25 cellular contexts compared by ENCODE assay signal in genomic region chr12:70044170-70044569, GRCh38.
"Had no signal": no experiment of that assay in that cellular context is flagged by ENCODE, and none has a peak within 500 bp of the region (broad histone marks: within the 10 kb centered on the region; RNA-seq: fewer than 3 reads in every experiment).

No MANE protein-coding gene starts in this region.

- H3K9me3 ChIP-seq: esophagus muscularis mucosa, heart right ventricle, neutrophil, ovary, prostate gland, testis, upper lobe of left lung had no signal

- H3K4me3 ChIP-seq: esophagus muscularis mucosa, heart right ventricle, ovary, prostate gland, skin epidermis, testis, upper lobe of left lung had no signal

- DNase-seq: activated CD4-positive, alpha-beta memory T cell treated with anti-CD3 and anti-CD28 coated beads for 36 hours; activated CD4-positive, alpha-beta T cell treated with anti-CD3 and anti-CD28 coated beads for 48 hours; activated gamma-delta T cell; activated naive CD4-positive, alpha-beta T cell treated with anti-CD3 and anti-CD28 coated beads, Interleukin-2, amount 50 U/mL, for 16 hours; activated naive CD8-positive, alpha-beta T cell treated with anti-CD3 and anti-CD28 coated beads, Interleukin-2, amount 50 U/mL, for 24 hours; anterior cingulate cortex; central memory CD4-positive, alpha-beta T cell; effector memory CD4-positive, alpha-beta T cell; ovary; stimulated activated CD4-positive, alpha-beta T cell treated with anti-CD3 and anti-CD28 coated beads, Interleukin-2, amount 100 ng/mL, for 24 hours; stimulated activated naive CD4-positive, alpha-beta T cell; T1000; testis; upper lobe of left lung had no signal

- H3K27ac Mint-ChIP-seq: activated CD4-positive, alpha-beta memory T cell treated with anti-CD3 and anti-CD28 coated beads for 36 hours; activated naive CD8-positive, alpha-beta T cell treated with anti-CD3 and anti-CD28 coated beads, Interleukin-2, amount 50 U/mL, for 24 hours; brain; memory B cell; nephron; T-helper 1 cell treated with Interleukin-12 subunit alpha and Interleukin-12 subunit beta and Interleukin-4 antibody, amounts not matched to agents 30 μg/mL and 1 μg/mL, for 36 hours had no signal

- H3K36me3 ChIP-seq: esophagus muscularis mucosa, heart right ventricle, neutrophil, ovary, prostate gland, upper lobe of left lung had no signal

- H3K27me3 ChIP-seq: esophagus muscularis mucosa, heart right ventricle, neutrophil, ovary, testis, upper lobe of left lung had no signal

- FAIRE-seq: colon, endothelial cell of umbilical vein had no signal

- H3K27ac ChIP-seq: esophagus muscularis mucosa, heart right ventricle, neutrophil, ovary, prostate gland, skin epidermis, testis, upper lobe of left lung had no signal

- H3K36me3 Mint-ChIP-seq: activated CD4-positive, alpha-beta memory T cell treated with anti-CD3 and anti-CD28 coated beads for 36 hours; brain; memory B cell had no signal

- H3K27me3 Mint-ChIP-seq: brain, memory B cell had no signal

- H3K4me1 Mint-ChIP-seq: activated naive CD8-positive, alpha-beta T cell treated with anti-CD3 and anti-CD28 coated beads, Interleukin-2, amount 50 U/mL, for 24 hours; brain had no signal

- H3K9me3 Mint-ChIP-seq: activated CD4-positive, alpha-beta memory T cell treated with anti-CD3 and anti-CD28 coated beads for 36 hours; activated naive CD8-positive, alpha-beta T cell treated with anti-CD3 and anti-CD28 coated beads, Interleukin-2, amount 50 U/mL, for 24 hours; brain; memory B cell; nephron; T-helper 1 cell treated with Interleukin-12 subunit alpha and Interleukin-12 subunit beta and Interleukin-4 antibody, amounts not matched to agents 30 μg/mL and 1 μg/mL, for 36 hours had no signal

- H3K4me3 Mint-ChIP-seq: activated CD4-positive, alpha-beta memory T cell treated with anti-CD3 and anti-CD28 coated beads for 36 hours; activated naive CD8-positive, alpha-beta T cell treated with anti-CD3 and anti-CD28 coated beads, Interleukin-2, amount 50 U/mL, for 24 hours; brain; memory B cell; nephron; T-helper 1 cell treated with Interleukin-12 subunit alpha and Interleukin-12 subunit beta and Interleukin-4 antibody, amounts not matched to agents 30 μg/mL and 1 μg/mL, for 36 hours had no signal

- H3K4me1 ChIP-seq: prostate gland, testis, upper lobe of left lung had no signal

- ATAC-seq: activated naive CD8-positive, alpha-beta T cell treated with anti-CD3 and anti-CD28 coated beads, Interleukin-2, amount 50 U/mL, for 24 hours had no signal
